ENCODE assay signal across 34 cellular contexts in genomic region chr7:155520114-155520513, GRCh38. TPM values are rescaled to one million over a fixed set of nuclear protein-coding genes. Genes with fewer than 3 reads are reported as not detected.
"Had no signal": no experiment of that assay in that cellular context is flagged by ENCODE, and none has a peak within 500 bp of the region (broad histone marks: within the 10 kb centered on the region; RNA-seq: fewer than 3 reads in every experiment).

No MANE protein-coding gene starts in this region.

- ATAC-seq: naive thymus-derived CD8-positive, alpha-beta T cell; natural killer cell treated with Interleukin-12 subunit alpha and Interleukin-12 subunit beta and Interleukin-15 and Interleukin-18, amount 100 ng/mL, for 72 hours; pancreas; right cardiac atrium; right lobe of liver; stimulated activated effector memory CD8-positive, alpha-beta T cell treated with anti-CD3 and anti-CD28 coated beads, Interleukin-12 subunit alpha, Interleukin-12 subunit beta, amount 100 ng/mL, for 72 hours; stimulated activated naive B cell treated with anti-CD40 and anti-IgM and Interleukin-4, amounts not matched to agents 10 μg/mL and 1 μg/mL and 100 μg/mL, for 72 hours had no signal

- H3K4me3 ChIP-seq: pancreas, prostate gland, right lobe of liver, sigmoid colon, stomach, thoracic aorta, thyroid gland, tibial nerve, upper lobe of left lung, vagina had no signal

- H3K27me3 ChIP-seq: pancreas, right lobe of liver, vagina had no signal

- H3K36me3 ChIP-seq: neutrophil, pancreas, prostate gland, right lobe of liver, sigmoid colon, stomach, thoracic aorta, thyroid gland, tibial nerve, upper lobe of left lung, vagina had no signal

- FAIRE-seq: pancreas, small intestine, urothelium cell line had no signal

- H3K4me1 Mint-ChIP-seq: naive thymus-derived CD8-positive, alpha-beta T cell; nephron progenitor cell; stimulated activated effector memory CD8-positive, alpha-beta T cell treated with anti-CD3 and anti-CD28 coated beads, Interleukin-12 subunit alpha, Interleukin-12 subunit beta, amount 100 ng/mL, for 72 hours; stimulated activated naive B cell treated with anti-CD40 and anti-IgM and Interleukin-4, amounts not matched to agents 10 μg/mL and 1 μg/mL and 100 μg/mL, for 72 hours had no signal

- H3K4me1 ChIP-seq: pancreas, prostate gland, right lobe of liver, sigmoid colon, stomach, thyroid gland, tibial nerve, upper lobe of left lung, vagina had no signal

- DNase-seq: naive thymus-derived CD8-positive, alpha-beta T cell; nephron progenitor cell; nucleus accumbens; pancreas; retina; right cardiac atrium; right lobe of liver; sigmoid colon; small intestine; stimulated activated CD4-positive, alpha-beta T cell treated with anti-CD3 and anti-CD28 coated beads, Interleukin-15, amount 100 ng/mL, for 24 hours; stimulated activated CD4-positive, alpha-beta T cell treated with anti-CD3 and anti-CD28 coated beads, Interleukin-2, amount 100 ng/mL, for 24 hours; stimulated activated CD4-positive, alpha-beta T cell treated with anti-CD3 and anti-CD28 coated beads, Interleukin-2, amount 100 ng/mL, for 48 hours; stimulated activated CD4-positive, alpha-beta T cell treated with anti-CD3 and anti-CD28 coated beads, Interleukin-4, amount 100 ng/mL, for 24 hours; stimulated activated naive B cell treated with anti-CD40 and anti-IgM and Interleukin-4, amounts not matched to agents 10 μg/mL and 1 μg/mL and 100 μg/mL, for 72 hours; stimulated activated naive CD4-positive, alpha-beta T cell treated with Interleukin-2 at 50 U/mL for 16 hours; stomach; thyroid gland; trophoblast cell; upper lobe of left lung had no signal

- H3K9me3 ChIP-seq: neutrophil, pancreas, prostate gland, right lobe of liver, sigmoid colon, stomach, thoracic aorta, thyroid gland, tibial nerve, upper lobe of left lung, vagina had no signal

- H3K27ac ChIP-seq: neutrophil, pancreas, prostate gland, right lobe of liver, sigmoid colon, stomach, thoracic aorta, thyroid gland, tibial nerve, upper lobe of left lung, vagina had no signal

- H3K4me3 Mint-ChIP-seq: naive thymus-derived CD8-positive, alpha-beta T cell; natural killer cell treated with Interleukin-12 subunit alpha and Interleukin-12 subunit beta and Interleukin-15 and Interleukin-18, amount 100 ng/mL, for 72 hours; nephron progenitor cell; neural crest cell; stimulated activated effector memory CD8-positive, alpha-beta T cell treated with anti-CD3 and anti-CD28 coated beads, Interleukin-12 subunit alpha, Interleukin-12 subunit beta, amount 100 ng/mL, for 72 hours; stimulated activated naive B cell treated with anti-CD40 and anti-IgM and Interleukin-4, amounts not matched to agents 10 μg/mL and 1 μg/mL and 100 μg/mL, for 72 hours; stimulated activated naive CD8-positive, alpha-beta T cell treated with anti-CD3 and anti-CD28 coated beads, Interleukin-15, Interleukin-2, amounts not matched to agents 100 ng/mL and 50 ng/mL, for 24 hours had no signal

- H3K36me3 Mint-ChIP-seq: naive thymus-derived CD8-positive, alpha-beta T cell; natural killer cell treated with Interleukin-12 subunit alpha and Interleukin-12 subunit beta and Interleukin-15 and Interleukin-18, amount 100 ng/mL, for 72 hours; stimulated activated effector memory CD8-positive, alpha-beta T cell treated with anti-CD3 and anti-CD28 coated beads, Interleukin-12 subunit alpha, Interleukin-12 subunit beta, amount 100 ng/mL, for 72 hours; stimulated activated naive B cell treated with anti-CD40 and anti-IgM and Interleukin-4, amounts not matched to agents 10 μg/mL and 1 μg/mL and 100 μg/mL, for 72 hours had no signal

- H3K27ac Mint-ChIP-seq: naive thymus-derived CD8-positive, alpha-beta T cell; natural killer cell treated with Interleukin-12 subunit alpha and Interleukin-12 subunit beta and Interleukin-15 and Interleukin-18, amount 100 ng/mL, for 72 hours; nephron progenitor cell; stimulated activated effector memory CD8-positive, alpha-beta T cell treated with anti-CD3 and anti-CD28 coated beads, Interleukin-12 subunit alpha, Interleukin-12 subunit beta, amount 100 ng/mL, for 72 hours; stimulated activated naive B cell treated with anti-CD40 and anti-IgM and Interleukin-4, amounts not matched to agents 10 μg/mL and 1 μg/mL and 100 μg/mL, for 72 hours; stimulated activated naive CD8-positive, alpha-beta T cell treated with anti-CD3 and anti-CD28 coated beads, Interleukin-15, Interleukin-2, amounts not matched to agents 100 ng/mL and 50 ng/mL, for 24 hours had no signal

- H3K9me3 Mint-ChIP-seq: naive thymus-derived CD8-positive, alpha-beta T cell; natural killer cell treated with Interleukin-12 subunit alpha and Interleukin-12 subunit beta and Interleukin-15 and Interleukin-18, amount 100 ng/mL, for 72 hours; neural crest cell; stimulated activated effector memory CD8-positive, alpha-beta T cell treated with anti-CD3 and anti-CD28 coated beads, Interleukin-12 subunit alpha, Interleukin-12 subunit beta, amount 100 ng/mL, for 72 hours; stimulated activated naive B cell treated with anti-CD40 and anti-IgM and Interleukin-4, amounts not matched to agents 10 μg/mL and 1 μg/mL and 100 μg/mL, for 72 hours; stimulated activated naive CD8-positive, alpha-beta T cell treated with anti-CD3 and anti-CD28 coated beads, Interleukin-15, Interleukin-2, amounts not matched to agents 100 ng/mL and 50 ng/mL, for 24 hours had no signal

RNA-seq across cellular contexts. Expression of gene CNPY1, which starts 26.2 kb away (rescaled TPM):
- total RNA-seq: naive thymus-derived CD8-positive, alpha-beta T cell; natural killer cell treated with Interleukin-12 subunit alpha and Interleukin-12 subunit beta and Interleukin-15 and Interleukin-18, amount 100 ng/mL, for 72 hours; osteoblast; pancreas; posterior vena cava; prostate gland; pulmonary artery endothelial cell; right cardiac atrium; sigmoid colon; subcutaneous adipose tissue; thoracic aorta; thyroid gland; upper lobe of left lung; ureter; vagina had no signal
- polyA plus RNA-seq: naive thymus-derived CD8-positive, alpha-beta T cell; pancreas; right cardiac atrium; sigmoid colon; small intestine; stomach had no signal
